Comparison of ENCODE assay signal across 8 cellular contexts in the genomic region with DNA sequence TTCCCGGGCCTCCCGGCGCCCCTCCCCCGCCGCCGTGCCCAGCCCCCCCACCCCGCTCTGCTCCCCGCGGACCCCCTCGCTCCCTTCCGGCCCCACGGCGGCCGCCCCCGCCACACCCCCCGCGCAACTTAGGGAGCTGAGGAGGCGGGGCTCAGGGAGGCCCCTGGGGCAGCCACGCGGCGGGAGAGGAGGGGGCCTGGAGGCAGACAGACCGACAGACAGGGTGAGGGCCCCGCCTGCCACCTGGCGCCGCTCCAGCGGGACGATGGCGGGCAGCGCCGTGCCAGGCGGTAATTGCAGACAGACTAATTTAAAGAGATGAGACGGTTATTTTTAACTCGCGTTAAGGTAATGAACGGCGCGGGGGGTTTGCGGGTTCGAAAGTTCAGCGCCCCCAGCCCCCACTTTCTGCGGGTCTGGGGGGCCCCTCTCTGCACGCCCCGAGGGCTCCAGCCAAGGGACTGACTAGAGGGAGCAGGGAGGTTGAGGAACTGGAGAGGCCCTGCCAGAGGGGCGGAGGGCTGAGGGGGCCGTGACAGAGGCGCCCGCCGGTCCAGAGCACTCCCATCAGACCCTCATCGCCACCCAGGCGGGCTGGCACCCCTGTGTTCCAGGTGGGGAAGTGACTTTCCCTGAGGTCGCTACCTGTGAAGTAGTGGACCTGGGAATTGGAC. TPM values are rescaled to one million over a fixed set of nuclear protein-coding genes. Genes with fewer than 3 reads are reported as not detected.
DNase-seq lines count a peak whose midpoint lies in the region; ATAC-seq and TF ChIP-seq lines count a peak whose summit lies in the region.

No MANE protein-coding gene starts in this region.

- H3K27ac ChIP-seq in Peyer's patch (peak overlapping the region in 1 of 4 donors; percentile 9), cingulate gyrus (ENCODE audit: low read depth, low read length) (peak overlapping the region; percentile 47)

- DNase-seq in NCI-H345 (lab: John Stamatoyannopoulos, UW) (peak; percentile 69), NCI-H345 treated with DMSO at 0.1 percent for 48 hours (lab: John Stamatoyannopoulos, UW; ENCODE audit: unreplicated experiment) (no peak), Peyer's patch (no peak), omental fat pad (ENCODE audit: low spot score) (no peak), KBM-7 (no peak)

- ATAC-seq in omental fat pad (ENCODE audit: low FRiP score) (peak; percentile 1), HG03442 (IDR thresholded peaks at IDR 0.05; ENCODE audit: unreplicated experiment) (no peak), HG03565 (IDR thresholded peaks at IDR 0.05; ENCODE audit: unreplicated experiment) (no peak)

- TF ChIP-seq CTCF in Peyer's patch (IDR thresholded peaks at IDR 0.05) (no peak), omental fat pad (IDR thresholded peaks at IDR 0.05) (no peak)

- in situ Hi-C loops in KBM-7 (cut with MboI; ENCODE audit: low pct_unique_long_range_greater_than_20kb, low sequenced_read_pairs): no loop called here

- peaks cover 4 to 32% (median 14%) of the 10 kb centered on the region in 4 donors for H3K4me1 ChIP-seq in Peyer's patch

- H3K9me3 ChIP-seq in Peyer's patch: no peaks in the 10 kb centered on the region

- H3K27me3 ChIP-seq in Peyer's patch: peaks cover 0 to 4% of the 10 kb centered on the region in 2 donors

- H3K36me3 ChIP-seq in Peyer's patch: no peaks in the 10 kb centered on the region

- TF ChIP-seq POLR2A in Peyer's patch (IDR thresholded peaks at IDR 0.05): no peak

- peak overlapping the region; percentile 22 to 53 (median 42) for H3K4me3 ChIP-seq in Peyer's patch

RNA-seq across cellular contexts. Expression of a gene that starts 5.3 kb away (rescaled TPM):
- 1 to 10 TPM in 1 of 4 donors, under 1 TPM in 1, not detected in 2; 0.53 to 1.1 TPM for total RNA-seq in Peyer's patch
- under 1 TPM in 3 of 4 donors, not detected in 1; 0.12 to 0.93 (median 0.31) TPM for total RNA-seq in omental fat pad
